ENCODE assay signal across 9 cellular contexts in genomic region chr13:111474136-111475002, GRCh38.
DNase-seq lines count a peak whose midpoint lies in the region; ATAC-seq and TF ChIP-seq lines count a peak whose summit lies in the region.
"Had no signal": no experiment of that assay in that cellular context is flagged by ENCODE, and none has a peak within 500 bp of the region (broad histone marks: within the 10 kb centered on the region; RNA-seq: fewer than 3 reads in every experiment).

No MANE protein-coding gene starts in this region.

- no peaks in the 10 kb centered on the region for H3K36me3 ChIP-seq in kidney epithelial cell (ENCODE audit: control insufficient read depth, insufficient read depth, low read length)
- H3K36me3 ChIP-seq in vagina: no peaks in the 10 kb centered on the region

- H3K56ac ChIP-seq in H9 (ENCODE audit: insufficient read length, low read depth, low read length): no peak overlapping the region

- no peak overlapping the region for H4K91ac ChIP-seq in H9 (ENCODE audit: insufficient read length, low read depth, low read length)

- no peaks in the 10 kb centered on the region for H4K20me1 ChIP-seq in H9 (ENCODE audit: control insufficient read depth, insufficient read depth, insufficient read length)

- peak; percentile 54 for TF ChIP-seq CTCF in AG09309 (IDR thresholded peaks at IDR 0.05; ENCODE audit: control insufficient read depth, insufficient read depth, low read depth, low read length, missing control alignments)
- TF ChIP-seq CTCF in H9 (conservative IDR thresholded peaks at IDR 0.05): peak; percentile 78
- TF ChIP-seq CTCF in cardiac fibroblast (IDR thresholded peaks at IDR 0.05; ENCODE audit: low read depth, low read length): peak; percentile 40
- peak; percentile 47 for TF ChIP-seq CTCF in kidney epithelial cell (IDR thresholded peaks at IDR 0.05; ENCODE audit: insufficient read depth, low read length, poor library complexity, severe bottlenecking)
- peak; percentile 24 to 49 (median 30) for TF ChIP-seq CTCF in vagina (IDR thresholded peaks at IDR 0.05)

- ATAC-seq in HG02642 (IDR thresholded peaks at IDR 0.05; ENCODE audit: poor library complexity, unreplicated experiment): no peak

- no peak overlapping the region for H3K4me2 ChIP-seq in H9 (ENCODE audit: insufficient read depth, insufficient read length, low read length)

- no peaks in the 10 kb centered on the region for H3K79me1 ChIP-seq in H9 (ENCODE audit: insufficient read depth, low read depth, low read length, poor library complexity, severe bottlenecking)

- H3K27ac ChIP-seq in H9 (ENCODE audit: insufficient read length, low read depth, low read length) (no peak overlapping the region), vagina (no peak overlapping the region)

- no peak overlapping the region for H3K14ac ChIP-seq in H9 (ENCODE audit: insufficient read depth, low read length)

- no peak overlapping the region for H2BK20ac ChIP-seq in H9 (ENCODE audit: low read depth, low read length, poor library complexity, severe bottlenecking)

- H3K27me3 ChIP-seq in H9 (ENCODE audit: insufficient read depth, low read length) (no peaks in the 10 kb centered on the region), kidney epithelial cell (ENCODE audit: control insufficient read depth, insufficient read depth, low read length) (peaks cover 3% of the 10 kb centered on the region), vagina (no peaks in the 10 kb centered on the region)

- TF ChIP-seq POLR2A in vagina (IDR thresholded peaks at IDR 0.05): no peak

- H3K23me2 ChIP-seq in H9 (ENCODE audit: insufficient read length, low read depth, low read length, poor library complexity, severe bottlenecking): no peaks in the 10 kb centered on the region

- no peaks in the 10 kb centered on the region; a peak in 1 of 7 replicates for H3K36me3 Mint-ChIP-seq in H9 (ENCODE audit: insufficient read depth in 1 of 3, low read depth in 3 of 3)

- no peak overlapping the region for H2BK12ac ChIP-seq in H9 (ENCODE audit: insufficient read length, low read depth, low read length)

- no peak overlapping the region for H3K27ac Mint-ChIP-seq in H9

- H4K5ac ChIP-seq in H9 (ENCODE audit: insufficient read length, low read depth, low read length): no peak overlapping the region

- intact Hi-C loops in vagina (cut with DNase I): loop anchor here (10.0 kb wide), 1 partner anchor 1130 kb away; no protein-coding TSS in a partner anchor

- DNase-seq in AG09309 (ENCODE audit: low read depth) (peak; percentile 11), H9 (peak; percentile 64), NCI-H345 (lab: John Stamatoyannopoulos, UW) (peak; percentile 77), cardiac fibroblast (ENCODE audit: low read depth in 2 of 2) (peak; percentile 58 to 63), kidney epithelial cell (ENCODE audit: low read depth) (no peak), vagina (ENCODE audit: extremely low spot score in 2 of 2) (no peak), occipital lobe (lab: John Stamatoyannopoulos, UW) (no peak)

- no peak overlapping the region for H3K4me3 ChIP-seq in AG09309 (ENCODE audit: control insufficient read depth, low read depth, low read length)
- H3K4me3 ChIP-seq in cardiac fibroblast (replicated peaks in 1 of 2; ENCODE audit: low read depth in 2 of 2, low read length in 2 of 2): no peak overlapping the region
- no peak overlapping the region for H3K4me3 ChIP-seq in kidney epithelial cell (ENCODE audit: low read depth, low read length)
- no peak overlapping the region for H3K4me3 ChIP-seq in vagina

- no peak overlapping the region for H2BK15ac ChIP-seq in H9 (ENCODE audit: low read depth, low read length)

- no peaks in the 10 kb centered on the region for H3K79me2 ChIP-seq in H9 (ENCODE audit: insufficient read depth, low read length)

- no peaks in the 10 kb centered on the region for H3K4me1 ChIP-seq in H9 (ENCODE audit: insufficient read depth, low read length)
- no peaks in the 10 kb centered on the region for H3K4me1 ChIP-seq in vagina

- H2BK5ac ChIP-seq in H9 (ENCODE audit: insufficient read length, low read length): no peak overlapping the region

- H3K9ac ChIP-seq in H9 (ENCODE audit: extremely low read depth, insufficient read length, low read length): no peak overlapping the region

- no peaks in the 10 kb centered on the region for H3K9me3 Mint-ChIP-seq in H9
- H3K9me3 Mint-ChIP-seq: central memory CD8-positive, alpha-beta T cell had no signal

- H2BK120ac ChIP-seq in H9 (ENCODE audit: low read depth, low read length, poor library complexity, severe bottlenecking): no peak overlapping the region

- H3K4ac ChIP-seq in H9 (ENCODE audit: low read depth, low read length): no peak overlapping the region

- no peak overlapping the region for H3K18ac ChIP-seq in H9 (ENCODE audit: insufficient read length, low read depth, low read length)

- H3K9me3 ChIP-seq in H9 (ENCODE audit: control insufficient read depth, low read depth, low read length): no peaks in the 10 kb centered on the region
- H3K9me3 ChIP-seq in vagina: no peaks in the 10 kb centered on the region

- no peak overlapping the region for H3K4me3 Mint-ChIP-seq in H9
- H3K4me3 Mint-ChIP-seq: central memory CD8-positive, alpha-beta T cell had no signal

- no peaks in the 10 kb centered on the region; the same call in none of the 2 replicates for H3K27me3 Mint-ChIP-seq in H9 (ENCODE audit: low read depth)

- peaks cover 3 to 4% of the 10 kb centered on the region in 2 experiments; a peak in 2 of 4 replicates for H3K4me1 Mint-ChIP-seq in H9
- H3K4me1 Mint-ChIP-seq: central memory CD8-positive, alpha-beta T cell had no signal

- H2AFZ ChIP-seq in H9 (ENCODE audit: low read length): no peak overlapping the region

- no peak overlapping the region for H3K23ac ChIP-seq in H9 (ENCODE audit: insufficient read length, low read depth, low read length)

- H3T11ph ChIP-seq in H9 (ENCODE audit: low read length): no peak overlapping the region

- H4K8ac ChIP-seq in H9 (replicated peaks; ENCODE audit: insufficient read length, low read depth, low read length): no peak overlapping the region

- WGBS in H9 (ENCODE audit: extremely low coverage, insufficient read length, low lambda C conversion rate): no CpG with 5 or more reads among the region's 23 CpGs

- H2AK5ac ChIP-seq in H9 (ENCODE audit: insufficient read length, low read length): no peak overlapping the region

Comparison
In these comparisons a context has a peak if more than half of its experiments do, and no peak if none do; other contexts are left out.
1. DNase-seq: peak in AG09309 (single experiment), H9 (single experiment), NCI-H345 (single experiment) and cardiac fibroblast (2 of 2); none in kidney epithelial cell (single experiment), vagina (0 of 2) and occipital lobe (single experiment).
2. Peak in every context shown above with its lines, with median percentiles within 50 percentile points of each other: CTCF ChIP-seq.